ENCODE assay signal across 9 cellular contexts in the genomic region with DNA sequence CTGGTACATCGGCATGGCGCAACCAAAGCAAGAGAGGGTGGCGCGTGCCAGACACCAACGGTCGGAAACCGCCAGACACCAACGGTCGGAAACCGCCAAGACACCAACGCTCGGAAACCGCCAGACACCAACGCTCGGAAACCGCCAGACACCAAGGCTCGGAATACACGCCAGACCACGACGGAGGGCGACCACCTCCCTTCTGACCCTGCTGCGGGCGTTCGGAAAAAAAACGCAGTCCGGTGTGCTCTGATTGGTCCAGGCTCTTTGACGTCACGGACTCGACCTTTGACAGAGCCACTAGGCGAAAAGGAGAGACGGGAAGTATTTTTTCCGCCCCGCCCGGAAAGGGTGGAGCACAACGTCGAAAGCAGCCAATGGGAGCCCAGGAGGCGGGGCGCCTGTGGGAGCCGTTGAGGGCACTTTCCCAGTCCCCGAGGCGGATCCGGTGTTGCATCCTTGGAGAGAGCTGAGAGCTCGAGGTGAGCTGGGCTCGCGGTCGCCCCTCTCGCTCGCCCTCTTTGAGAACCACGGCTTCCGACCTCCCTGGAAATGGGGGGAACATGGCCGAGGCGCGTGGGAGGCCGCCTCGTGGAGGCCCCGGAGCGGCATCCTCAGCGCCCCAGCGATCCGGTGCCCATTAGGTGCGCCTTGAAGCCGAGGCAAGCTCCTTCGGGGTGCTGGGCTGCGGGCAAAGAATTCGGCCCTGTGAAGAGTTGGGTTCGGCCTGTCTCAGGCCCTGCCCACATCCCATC. TPM values are rescaled to one million over a fixed set of nuclear protein-coding genes. Genes with fewer than 3 reads are reported as not detected.
DNase-seq lines count a peak whose midpoint lies in the region; ATAC-seq and TF ChIP-seq lines count a peak whose summit lies in the region.
"Not testable (repeated sequence)": the region's sequence is repeated elsewhere in the genome, so short reads cannot be mapped to it uniquely, and the experiment has no call there.
"Had no signal": no experiment of that assay in that cellular context is flagged by ENCODE, and none has a peak within 500 bp of the region (broad histone marks: within the 10 kb centered on the region; RNA-seq: fewer than 3 reads in every experiment).

No MANE protein-coding gene starts in this region.

- ATAC-seq in GM21786 (IDR thresholded peaks at IDR 0.05; ENCODE audit: unreplicated experiment) (peak; percentile 77), body of pancreas (peak; percentile 91)
- peak; percentile 91 to 92 for ATAC-seq in stimulated activated naive B cell treated with anti-CD40 and anti-IgM and Interleukin-4, amounts not matched to agents 10 μg/mL and 1 μg/mL and 100 μg/mL, for 72 hours (replicated peaks)

- H3K9me3 Mint-ChIP-seq in stimulated activated naive B cell treated with anti-CD40 and anti-IgM and Interleukin-4, amounts not matched to agents 10 μg/mL and 1 μg/mL and 100 μg/mL, for 72 hours = not testable (repeated sequence)

- DNase-seq in HT1080 (ENCODE audit: low read depth) = peak; percentile 85
- peak; percentile 90 for DNase-seq in activated CD4-positive, CD25-positive, alpha-beta regulatory T cell treated with anti-CD3 and anti-CD28 coated beads, Interleukin-2, amount 50 U/mL, for 72 hours
- DNase-seq in body of pancreas = peak; percentile 69 to 88 (median 86)
- peak; percentile 95 for DNase-seq in right atrium auricular region (ENCODE audit: low spot score)
- peak; percentile 95 for DNase-seq in stimulated activated naive B cell treated with anti-CD40 and anti-IgM and Interleukin-4, amounts not matched to agents 10 μg/mL and 1 μg/mL and 100 μg/mL, for 72 hours

- peak overlapping the region; percentile 100 for H3K27ac Mint-ChIP-seq in stimulated activated naive B cell treated with anti-CD40 and anti-IgM and Interleukin-4, amounts not matched to agents 10 μg/mL and 1 μg/mL and 100 μg/mL, for 72 hours

- H2AFZ ChIP-seq in parathyroid adenoma = peak overlapping the region; percentile 85

- H3K4me1 Mint-ChIP-seq in stimulated activated naive B cell treated with anti-CD40 and anti-IgM and Interleukin-4, amounts not matched to agents 10 μg/mL and 1 μg/mL and 100 μg/mL, for 72 hours = not testable (repeated sequence)

- H3K27me3 ChIP-seq in body of pancreas; right atrium auricular region; parathyroid adenoma (ENCODE audit: control insufficient read depth, insufficient read depth, low read length): not testable (repeated sequence)

- H3K4me2 ChIP-seq in parathyroid adenoma (ENCODE audit: low read length) = peak overlapping the region; percentile 47

- peak overlapping the region; percentile 78 to 92 (median 85) for H3K27ac ChIP-seq in body of pancreas
- H3K27ac ChIP-seq in right atrium auricular region = peak overlapping the region; percentile 89 to 91
- peak overlapping the region; percentile 77 for H3K27ac ChIP-seq in parathyroid adenoma

- WGBS in body of pancreas, 2 donors = 0% methylated on average over 43 of the region's 66 CpGs; no CpG with 5 or more reads in 1 of the 2 donors

- not testable (repeated sequence) for H3K79me2 ChIP-seq in parathyroid adenoma

- H3K4me3 ChIP-seq in body of pancreas = peak overlapping the region; percentile 19 to 67
- H3K4me3 ChIP-seq in right atrium auricular region = peak overlapping the region; percentile 59 to 66
- H3K4me3 ChIP-seq in parathyroid adenoma (ENCODE audit: low read depth, low read length) = peak overlapping the region; percentile 78

- not testable (repeated sequence) for H3K36me3 ChIP-seq in ES-I3 (ENCODE audit: insufficient read depth, low read length); body of pancreas (replicated peaks in 1 of 2; ENCODE audit: insufficient read depth in 1 of 2, low read depth in 2 of 2); right atrium auricular region; parathyroid adenoma (ENCODE audit: control insufficient read depth, insufficient read depth, low read length)

- not testable (repeated sequence) for H3K27me3 Mint-ChIP-seq in stimulated activated naive B cell treated with anti-CD40 and anti-IgM and Interleukin-4, amounts not matched to agents 10 μg/mL and 1 μg/mL and 100 μg/mL, for 72 hours

- peak overlapping the region; percentile 80 for H3K9ac ChIP-seq in ES-I3 (ENCODE audit: low read depth, low read length)
- H3K9ac ChIP-seq in parathyroid adenoma = not testable (repeated sequence)

- not testable (repeated sequence) for H3K4me1 ChIP-seq in ES-I3 (ENCODE audit: insufficient read depth, low read length); body of pancreas; right atrium auricular region; parathyroid adenoma

- TF ChIP-seq POLR2A in body of pancreas (IDR thresholded peaks at IDR 0.05) = peak; percentile 51 to 87 (median 84)

- TF ChIP-seq CTCF in body of pancreas (IDR thresholded peaks at IDR 0.05); right atrium auricular region (IDR thresholded peaks at IDR 0.05); parathyroid adenoma (IDR thresholded peaks at IDR 0.05): not testable (repeated sequence)

- peaks cover 1 to 10% of the 10 kb centered on the region in 2 donors for H3K36me3 Mint-ChIP-seq in stimulated activated naive B cell treated with anti-CD40 and anti-IgM and Interleukin-4, amounts not matched to agents 10 μg/mL and 1 μg/mL and 100 μg/mL, for 72 hours

- H3K9me3 ChIP-seq in ES-I3 (ENCODE audit: control insufficient read depth, insufficient read depth, low read length); body of pancreas; right atrium auricular region; parathyroid adenoma (ENCODE audit: control insufficient read depth, low read length): not testable (repeated sequence)

- intact Hi-C loops in body of pancreas (cut with DNase I) = not testable (repeated sequence)

- peak overlapping the region; percentile 86 to 98 for H3K4me3 Mint-ChIP-seq in stimulated activated naive B cell treated with anti-CD40 and anti-IgM and Interleukin-4, amounts not matched to agents 10 μg/mL and 1 μg/mL and 100 μg/mL, for 72 hours

RNA-seq across cellular contexts. Expression of a gene that starts 23.7 kb away (rescaled TPM):
- not detected in 2 replicates for total RNA-seq in HT1080 (2014; rRNA removed; shearing (Covaris generic))
- not detected in 2 replicates for polyA plus RNA-seq in HT1080 (2015; cell fraction: cytosol; rRNA removed)
- polyA plus RNA-seq in HT1080 (2015; cell fraction: nucleus; rRNA removed) = not detected in 2 replicates
- not detected for total RNA-seq in body of pancreas
- total RNA-seq in right atrium auricular region = not detected
- total RNA-seq: dermis microvascular lymphatic vessel endothelial cell had no signal

RNA-seq across cellular contexts. Expression of a gene that starts 36.6 kb away (rescaled TPM):
- total RNA-seq in HT1080 (2014; rRNA removed; shearing (Covaris generic)) = not detected in 2 replicates
- not detected in 2 replicates for polyA plus RNA-seq in HT1080 (2015; cell fraction: cytosol; rRNA removed)
- 0.54 TPM in 1 of 2 replicates, not detected in the other for polyA plus RNA-seq in HT1080 (2015; cell fraction: nucleus; rRNA removed)
- total RNA-seq in body of pancreas = 1 to 10 TPM in 1 of 2 donors, not detected in 1; 3.3 TPM
- not detected for total RNA-seq in right atrium auricular region
- total RNA-seq: dermis microvascular lymphatic vessel endothelial cell had no signal

RNA-seq across cellular contexts. Expression of a gene that starts 51.8 kb away (rescaled TPM):
- total RNA-seq in HT1080 (2014; rRNA removed; shearing (Covaris generic)) = not detected in 2 replicates
- not detected in 2 replicates for polyA plus RNA-seq in HT1080 (2015; cell fraction: cytosol; rRNA removed)
- polyA plus RNA-seq in HT1080 (2015; cell fraction: nucleus; rRNA removed) = not detected in 2 replicates
- total RNA-seq in body of pancreas = not detected
- total RNA-seq in right atrium auricular region = not detected
- total RNA-seq: dermis microvascular lymphatic vessel endothelial cell had no signal

Comparison
In these comparisons a context has a peak if more than half of its experiments do, and no peak if none do; other contexts are left out.
1. Peak in every context shown above with its lines: DNase-seq, ATAC-seq, H3K4me3 ChIP-seq and H3K27ac ChIP-seq.